In genomic region chr9:79633558-79633957, GRCh38 we compare ENCODE assay signal across 2 cellular contexts.
TF ChIP-seq lines count a peak whose summit lies in the region.

No MANE protein-coding gene starts in this region.

TF ChIP-seq in HEK293, 187 proteins besides CTCF, POLR2A, EP300 and RAD21 (continued from another document):
- no peak for TF ChIP-seq ZBTB49 (tag by site-specific recombination; IDR thresholded peaks at IDR 0.05; ENCODE audit: low read depth)

TF ChIP-seq in neural cell, 6 proteins besides CTCF, POLR2A, EP300 and RAD21:
- no peak for TF ChIP-seq REST (IDR thresholded peaks at IDR 0.05; ENCODE audit: borderline replicate concordance)
- no peak for TF ChIP-seq MXI1 (conservative IDR thresholded peaks at IDR 0.05; ENCODE audit: poor library complexity, severe bottlenecking)
- no peak for TF ChIP-seq POLR2AphosphoS5 (IDR thresholded peaks at IDR 0.05)
- no peak for TF ChIP-seq SMC3 (conservative IDR thresholded peaks at IDR 0.05; ENCODE audit: poor library complexity)
- TF ChIP-seq EZH2 (IDR thresholded peaks at IDR 0.05; ENCODE audit: borderline replicate concordance, insufficient read depth, low read length, poor library complexity, severe bottlenecking), result no peak
- no peak for TF ChIP-seq TAF1 (IDR thresholded peaks at IDR 0.05; ENCODE audit: low read depth)
